In genomic region chr22:39414886-39415285, GRCh38 we compare ENCODE assay signal across 19 cellular contexts. TPM values are rescaled to one million over a fixed set of nuclear protein-coding genes. Genes with fewer than 3 reads are reported as not detected.
DNase-seq lines count a peak whose midpoint lies in the region; ATAC-seq and TF ChIP-seq lines count a peak whose summit lies in the region.
"Had no signal": no experiment of that assay in that cellular context is flagged by ENCODE, and none has a peak within 500 bp of the region (broad histone marks: within the 10 kb centered on the region; RNA-seq: fewer than 3 reads in every experiment).

No MANE protein-coding gene starts in this region.

- no peak overlapping the region for H2BK5ac ChIP-seq in neuronal stem cell (ENCODE audit: low read length)

- H3K9ac ChIP-seq in neuronal stem cell (ENCODE audit: low read depth, low read length, poor library complexity), result peak overlapping the region; percentile 32
- H3K9ac ChIP-seq: neural progenitor cell had no signal

- intact Hi-C loops in heart left ventricle (cut with DNase I), result no loop called here

- peaks cover 0 to 48% (median 15%) of the 10 kb centered on the region in 12 donors for H3K4me1 ChIP-seq in heart left ventricle
- H3K4me1 ChIP-seq in neuronal stem cell (ENCODE audit: control insufficient read depth in 2 of 2, insufficient read depth in 1 of 2, low read depth in 1 of 2, low read length in 2 of 2), result no peaks in the 10 kb centered on the region
- H3K4me1 ChIP-seq: BE2C, neural progenitor cell, uterus had no signal

- peak; percentile 24 for DNase-seq in NCI-H2196 (lab: John Stamatoyannopoulos, UW; ENCODE audit: unreplicated experiment)
- DNase-seq in NCI-H2196 treated with DMSO at 0.1 percent for 48 hours (lab: John Stamatoyannopoulos, UW; ENCODE audit: unreplicated experiment), result no peak
- peak; percentile 57 for DNase-seq in NCI-H2029 (lab: John Stamatoyannopoulos, UW)
- DNase-seq in heart left ventricle, result peak in 4 of 5 donors; percentile 62 to 84 (median 74)
- DNase-seq in neuronal stem cell (ENCODE audit: low spot score), result no peak
- no peak for DNase-seq in AG08395 (ENCODE audit: low spot score)
- no peak for DNase-seq in NCI-H187 treated with DMSO at 0.1 percent for 48 hours (lab: John Stamatoyannopoulos, UW)
- DNase-seq: activated CD4-positive, alpha-beta T cell treated with anti-CD3 and anti-CD28 coated beads for 4 hours; BE2C; effector memory CD8-positive, alpha-beta T cell; HCEC 1CT; NCI-H1105 treated with DMSO at 0.1 percent for 48 hours; NCI-H526 treated with DMSO at 0.1 percent for 48 hours; SW 1271; uterus had no signal

- no peak overlapping the region for H2BK15ac ChIP-seq in neuronal stem cell (ENCODE audit: low read length)

- no peak overlapping the region for H3K4me3 ChIP-seq in heart left ventricle
- no peak overlapping the region for H3K4me3 ChIP-seq in neuronal stem cell (ENCODE audit: low read length in 2 of 2)
- H3K4me3 ChIP-seq: esophagus muscularis mucosa, neural progenitor cell, uterus had no signal

- H3K18ac ChIP-seq in neuronal stem cell (ENCODE audit: low read length), result no peak overlapping the region

- peak; percentile 86 to 93 (median 91) for ATAC-seq in heart left ventricle
- no peak for ATAC-seq in HG02588 (IDR thresholded peaks at IDR 0.05; ENCODE audit: unreplicated experiment)
- ATAC-seq: effector memory CD8-positive, alpha-beta T cell had no signal

- H3K4me2 ChIP-seq in neuronal stem cell (ENCODE audit: insufficient read depth, low read length, poor library complexity, severe bottlenecking), result no peak overlapping the region
- H3K4me2 ChIP-seq: neural progenitor cell had no signal

- no peak overlapping the region for H2BK120ac ChIP-seq in neuronal stem cell (ENCODE audit: low read depth, low read length)

- H3K27ac ChIP-seq in heart left ventricle (peak overlapping the region in 5 of 12 donors; percentile 7 to 44 (median 38)), neuronal stem cell (replicated peaks; ENCODE audit: low read length) (no peak overlapping the region)
- H3K27ac ChIP-seq: 22Rv1, esophagus muscularis mucosa, neural progenitor cell, uterus had no signal

- H2AFZ ChIP-seq in neuronal stem cell (ENCODE audit: low read length), result no peak overlapping the region
- H2AFZ ChIP-seq: neural progenitor cell had no signal

- WGBS in heart left ventricle, 4 donors, result 46 to 63% (median 56%) methylated on average over 11 of the region's 11 CpGs
- no CpG with 5 or more reads among the region's 11 CpGs for WGBS in neuronal stem cell (ENCODE audit: extremely low coverage in 2 of 2, insufficient read length in 2 of 2, insufficient replicate concordance in 1 of 2), 2 donors

- H3K79me1 ChIP-seq in neuronal stem cell (ENCODE audit: low read depth, low read length), result no peaks in the 10 kb centered on the region

- no peak overlapping the region for H3K4ac ChIP-seq in neuronal stem cell (ENCODE audit: low read length)

- no peak for TF ChIP-seq POLR2A in heart left ventricle (IDR thresholded peaks at IDR 0.05)

- H3K14ac ChIP-seq in neuronal stem cell (ENCODE audit: low read length), result no peak overlapping the region

- H4K8ac ChIP-seq in neuronal stem cell (ENCODE audit: low read depth, low read length), result no peak overlapping the region

- H3K36me3 ChIP-seq in heart left ventricle, result peaks cover 0 to 48% (median 44%) of the 10 kb centered on the region in 9 donors
- H3K36me3 ChIP-seq in neuronal stem cell (replicated peaks in 1 of 2; ENCODE audit: control insufficient read depth in 2 of 2, insufficient read depth in 2 of 2, low read length in 2 of 2), result peaks cover 36 to 49% of the 10 kb centered on the region in 2 donors
- H3K36me3 ChIP-seq: neural progenitor cell, uterus had no signal

- no peak for TF ChIP-seq CTCF in heart left ventricle (IDR thresholded peaks at IDR 0.05)

- no peaks in the 10 kb centered on the region for H3K27me3 ChIP-seq in heart left ventricle
- H3K27me3 ChIP-seq in neuronal stem cell (ENCODE audit: control insufficient read depth in 3 of 3, insufficient read depth in 3 of 3, low read depth in 1 of 3, low read length in 3 of 3), result no peaks in the 10 kb centered on the region
- H3K27me3 ChIP-seq: BE2C, esophagus muscularis mucosa, neural progenitor cell, uterus had no signal

- no peak overlapping the region for H2AK5ac ChIP-seq in neuronal stem cell (ENCODE audit: low read depth, low read length)

- H3K23ac ChIP-seq in neuronal stem cell (ENCODE audit: low read depth, low read length, poor library complexity), result no peak overlapping the region

- no peak overlapping the region for H2BK12ac ChIP-seq in neuronal stem cell (ENCODE audit: low read length)

- no peak overlapping the region for H4K91ac ChIP-seq in neuronal stem cell (ENCODE audit: low read depth, low read length, poor library complexity)

- H3K9me3 ChIP-seq in heart left ventricle (no peaks in the 10 kb centered on the region), neuronal stem cell (replicated peaks in 1 of 2; ENCODE audit: control insufficient read depth in 2 of 2, insufficient read depth in 1 of 2, low read depth in 1 of 2, low read length in 2 of 2) (no peaks in the 10 kb centered on the region)
- H3K9me3 ChIP-seq: BE2C, esophagus muscularis mucosa, uterus had no signal

RNA-seq across cellular contexts. Expression of gene TAB1, which starts 15.3 kb away (rescaled TPM):
- total RNA-seq in heart left ventricle, result 10 to 100 TPM; 14.5 to 21.7 (median 17.4) TPM
- polyA plus RNA-seq in heart left ventricle, result 10 to 100 TPM; 17.8 to 18.1 TPM
- 25.7 TPM for polyA plus RNA-seq in neuronal stem cell (2013, experiment 1 of 2)
- 24.2 TPM for polyA plus RNA-seq in neuronal stem cell (2013, experiment 2 of 2)

RNA-seq across cellular contexts. Expression of gene MGAT3, which starts 41.9 kb away (rescaled TPM):
- 1 to 10 TPM; 3.4 to 9.9 (median 4.7) TPM for total RNA-seq in heart left ventricle
- 1 to 10 TPM; 2.2 to 2.6 TPM for polyA plus RNA-seq in heart left ventricle
- 13.5 TPM for polyA plus RNA-seq in neuronal stem cell (2013, experiment 1 of 2)
- polyA plus RNA-seq in neuronal stem cell (2013, experiment 2 of 2), result 13.6 TPM

Comparison
In these comparisons a context has a peak if more than half of its experiments do, and no peak if none do; other contexts are left out.
1. DNase-seq: peak in NCI-H2196 (single experiment), NCI-H2029 (single experiment) and heart left ventricle (4 of 5); none in NCI-H2196 treated with DMSO at 0.1 percent for 48 hours (single experiment), neuronal stem cell (single experiment), AG08395 (single experiment) and NCI-H187 treated with DMSO at 0.1 percent for 48 hours (single experiment).